Comparison of ENCODE assay signal across 25 cellular contexts in the genomic region with DNA sequence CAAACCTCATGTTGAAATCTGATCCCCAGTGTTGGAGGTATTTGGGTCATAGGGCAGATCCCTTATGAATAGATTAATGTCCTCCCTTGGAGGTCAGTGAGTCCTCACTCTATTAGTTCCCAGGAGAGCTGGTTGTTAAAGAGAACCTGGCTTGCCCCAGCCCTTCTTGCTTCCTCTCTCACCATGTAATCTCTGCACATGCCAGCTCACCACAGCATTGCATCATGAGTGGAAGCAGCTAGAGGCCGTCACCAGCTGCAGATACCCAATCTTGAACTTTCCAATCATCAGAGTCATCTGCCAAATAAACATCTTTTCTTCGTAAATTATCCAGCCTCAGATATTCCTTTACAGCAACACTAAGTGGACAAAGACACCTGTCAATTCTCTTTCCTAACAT.
A peak's percentile ranks its signal among the peaks of the same experiment; 100 is the strongest.
DNase-seq lines count a peak whose midpoint lies in the region; ATAC-seq and TF ChIP-seq lines count a peak whose summit lies in the region.
"Had no signal": no experiment of that assay in that cellular context is flagged by ENCODE, and none has a peak within 500 bp of the region (broad histone marks: within the 10 kb centered on the region; RNA-seq: fewer than 3 reads in every experiment).

No MANE protein-coding gene starts in this region.

- ATAC-seq in aorta (ENCODE audit: low FRiP score) (no peak), HG02884 (IDR thresholded peaks at IDR 0.05; ENCODE audit: unreplicated experiment) (no peak)
- ATAC-seq: A549; activated CD4-positive, CD25-positive, alpha-beta regulatory T cell treated with anti-CD3 and anti-CD28 coated beads, Interleukin-2, amount 50 U/mL, for 24 hours; activated CD8-positive, alpha-beta T cell treated with anti-CD3 and anti-CD28 coated beads for 36 hours; heart left ventricle; SK-N-SH treated with all-trans-retinoic acid at 6 μM for 48 hours had no signal

- H3K27ac ChIP-seq in aorta (ENCODE audit: low read depth in 1 of 2, low read length in 2 of 2): no peak overlapping the region
- no peak overlapping the region for H3K27ac ChIP-seq in thyroid gland
- H3K27ac ChIP-seq in hepatocyte: no peak overlapping the region
- H3K27ac ChIP-seq: A549, esophagus squamous epithelium, heart left ventricle, spleen had no signal

- no peak overlapping the region for H2AFZ ChIP-seq in hepatocyte

- DNase-seq in AG09309 (ENCODE audit: low read depth) (peak; percentile 31), HFFc6 (peak; percentile 14), OCI-M1 (lab: John Stamatoyannopoulos, UW) (peak; percentile 45), fibroblast of peridontal ligament (ENCODE audit: extremely low read depth) (peak; percentile 52), aorta (no peak), thyroid gland (no peak), hepatocyte (ENCODE audit: low spot score) (no peak)
- DNase-seq: activated CD8-positive, alpha-beta T cell treated with anti-CD3 and anti-CD28 coated beads for 36 hours; activated T-cell treated with anti-CD3 and anti-CD28 coated beads, Interleukin-2, amount 50 U/mL, for 1 hour; amygdala; C1 segment of cervical spinal cord; Calu3; cerebellar nuclear complex; effector CD8-positive, alpha-beta T cell; esophagus squamous epithelium; heart left ventricle; NCI-H1048; NCI-H1930; NCI-H446; nucleus accumbens; spleen had no signal

- no peak overlapping the region for H3K4me3 Mint-ChIP-seq in HFFc6
- H3K4me3 Mint-ChIP-seq: activated CD8-positive, alpha-beta T cell treated with anti-CD3 and anti-CD28 coated beads for 36 hours had no signal

- intact Hi-C loops in aorta (cut with DNase I): no loop called here
- intact Hi-C loops in thyroid gland (cut with DNase I): no loop called here

- no peaks in the 10 kb centered on the region for H3K36me3 ChIP-seq in aorta (ENCODE audit: control insufficient read depth in 1 of 2, insufficient read depth in 2 of 2, low read length in 1 of 2)
- H3K36me3 ChIP-seq in thyroid gland: no peaks in the 10 kb centered on the region
- H3K36me3 ChIP-seq in hepatocyte (replicated peaks; ENCODE audit: insufficient read depth, low read depth): no peaks in the 10 kb centered on the region
- H3K36me3 ChIP-seq: esophagus squamous epithelium, heart left ventricle, spleen had no signal

- H3K27me3 Mint-ChIP-seq in HFFc6 (ENCODE audit: insufficient read depth): no peaks in the 10 kb centered on the region; the same call in 1 of the 2 replicates
- H3K27me3 Mint-ChIP-seq: activated CD8-positive, alpha-beta T cell treated with anti-CD3 and anti-CD28 coated beads for 36 hours had no signal

- H3K27me3 ChIP-seq in aorta (ENCODE audit: control insufficient read depth in 1 of 2, insufficient read depth in 2 of 2, low read length in 1 of 2) (no peaks in the 10 kb centered on the region), thyroid gland (no peaks in the 10 kb centered on the region), hepatocyte (no peaks in the 10 kb centered on the region)
- H3K27me3 ChIP-seq: esophagus squamous epithelium, heart left ventricle, spleen had no signal

- H3K9me3 ChIP-seq in aorta (ENCODE audit: control insufficient read depth, low read length): no peaks in the 10 kb centered on the region
- no peaks in the 10 kb centered on the region for H3K9me3 ChIP-seq in thyroid gland
- H3K9me3 ChIP-seq in hepatocyte (ENCODE audit: low read depth): no peaks in the 10 kb centered on the region
- H3K9me3 ChIP-seq: esophagus squamous epithelium had no signal

- H3K4me3 ChIP-seq in AG09309 (ENCODE audit: control insufficient read depth, low read depth, low read length): no peak overlapping the region
- H3K4me3 ChIP-seq in aorta (ENCODE audit: low read length in 2 of 2): no peak overlapping the region
- H3K4me3 ChIP-seq in thyroid gland (replicated peaks in 1 of 3): no peak overlapping the region
- no peak overlapping the region for H3K4me3 ChIP-seq in hepatocyte
- H3K4me3 ChIP-seq: A549, esophagus squamous epithelium, heart left ventricle, spleen had no signal

- no peak for TF ChIP-seq POLR2A in thyroid gland (IDR thresholded peaks at IDR 0.05)

- H3K4me1 ChIP-seq in aorta (ENCODE audit: control insufficient read depth in 1 of 2, insufficient read depth in 2 of 2, low read length in 2 of 2) (no peaks in the 10 kb centered on the region), thyroid gland (no peaks in the 10 kb centered on the region), hepatocyte (ENCODE audit: insufficient read depth) (no peaks in the 10 kb centered on the region)
- H3K4me1 ChIP-seq: esophagus squamous epithelium, heart left ventricle, spleen had no signal

- H3K36me3 Mint-ChIP-seq in HFFc6 (ENCODE audit: low read depth): peaks cover 25% of the 10 kb centered on the region

- H3K9me2 ChIP-seq in hepatocyte (replicated peaks; ENCODE audit: insufficient read depth): no peaks in the 10 kb centered on the region

- no peaks in the 10 kb centered on the region for H4K20me1 ChIP-seq in hepatocyte (ENCODE audit: insufficient read depth, poor library complexity, severe bottlenecking)

- H3K4me2 ChIP-seq in hepatocyte: no peak overlapping the region
- H3K4me2 ChIP-seq: A549 had no signal

- WGBS in aorta, 2 donors: 65 to 72% methylated on average over 2 of the region's 2 CpGs
- WGBS in thyroid gland, 2 donors: 81 to 85% methylated on average over 2 of the region's 2 CpGs
- 84% methylated on average over 2 of the region's 2 CpGs for WGBS in hepatocyte (ENCODE audit: low lambda C conversion rate, missing lambda C conversion rate)

- no peak for TF ChIP-seq CTCF in AG09309 (IDR thresholded peaks at IDR 0.05; ENCODE audit: control insufficient read depth, insufficient read depth, low read depth, low read length, missing control alignments)
- no peak for TF ChIP-seq CTCF in HFFc6 (IDR thresholded peaks at IDR 0.05)
- no peak for TF ChIP-seq CTCF in thyroid gland (IDR thresholded peaks at IDR 0.05)
- TF ChIP-seq CTCF in hepatocyte (IDR thresholded peaks at IDR 0.05; ENCODE audit: poor library complexity): no peak

- H3K27ac Mint-ChIP-seq in HFFc6: peak overlapping the region; percentile 1; the same call in 1 of the 2 replicates
- H3K27ac Mint-ChIP-seq: activated CD8-positive, alpha-beta T cell treated with anti-CD3 and anti-CD28 coated beads for 36 hours had no signal

- H3K9me3 Mint-ChIP-seq in HFFc6: peaks cover 11% of the 10 kb centered on the region

- H3K79me2 ChIP-seq in hepatocyte: no peaks in the 10 kb centered on the region

- H3K4me1 Mint-ChIP-seq in HFFc6 (ENCODE audit: low read depth): peaks cover 35% of the 10 kb centered on the region

Comparison
In these comparisons a context has a peak if more than half of its experiments do, and no peak if none do; other contexts are left out.
1. DNase-seq: peak in AG09309 (single experiment), HFFc6 (single experiment), OCI-M1 (single experiment) and fibroblast of peridontal ligament (single experiment); none in aorta (0 of 2), thyroid gland (0 of 2) and hepatocyte (single experiment).